In genomic region chr7:149007615-149008014, GRCh38 we compare ENCODE assay signal across 16 cellular contexts. TPM values are rescaled to one million over a fixed set of nuclear protein-coding genes. Genes with fewer than 3 reads are reported as not detected.
DNase-seq lines count a peak whose midpoint lies in the region; ATAC-seq, FAIRE-seq and TF ChIP-seq lines count a peak whose summit lies in the region.
"Had no signal": no experiment of that assay in that cellular context is flagged by ENCODE, and none has a peak within 500 bp of the region (broad histone marks: within the 10 kb centered on the region; RNA-seq: fewer than 3 reads in every experiment).

No MANE protein-coding gene starts in this region.

- DNase-seq in EL (peak; percentile 13), HFFc6 (no peak), WERI-Rb-1 (peak; percentile 33), HepG2 (ENCODE audit: low spot score) (no peak), NCI-H2029 treated with DMSO at 0.1 percent for 48 hours (lab: John Stamatoyannopoulos, UW) (no peak), HCEC 1CT (no peak), kidney glomerular epithelial cell (lab: John Stamatoyannopoulos, UW) (no peak)
- no peak for DNase-seq in activated CD4-positive, alpha-beta memory T cell treated with anti-CD3 and anti-CD28 coated beads for 36 hours
- DNase-seq: activated naive CD4-positive, alpha-beta T cell treated with anti-CD3 and anti-CD28 coated beads, Interleukin-2, amount 50 U/mL, for 16 hours; NCI-H1436 treated with DMSO at 0.1 percent for 48 hours; stomach had no signal

- no peaks in the 10 kb centered on the region for H3K4me1 Mint-ChIP-seq in HFFc6 (ENCODE audit: low read depth)
- peaks cover 3% of the 10 kb centered on the region for H3K4me1 Mint-ChIP-seq in activated CD4-positive, alpha-beta memory T cell treated with anti-CD3 and anti-CD28 coated beads for 36 hours (ENCODE audit: low read depth)

- POLR2A ChIA-PET in HepG2 (lab: Yijun Ruan, JAX), result no interaction called here
- POLR2A ChIA-PET in activated CD4-positive, alpha-beta memory T cell treated with anti-CD3 and anti-CD28 coated beads for 36 hours (lab: Charles Lee), result no interaction called here

- H3K36me3 ChIP-seq in WERI-Rb-1 (peaks cover 98% of the 10 kb centered on the region), HepG2 (replicated peaks in 1 of 2; ENCODE audit: control insufficient read depth in 1 of 2, insufficient read depth in 2 of 2, low read length in 2 of 2) (peaks cover 48 to 96% of the 10 kb centered on the region in 2 experiments)

- no peak overlapping the region for H3K27ac Mint-ChIP-seq in HFFc6
- H3K27ac Mint-ChIP-seq in activated CD4-positive, alpha-beta memory T cell treated with anti-CD3 and anti-CD28 coated beads for 36 hours, result no peak overlapping the region
- H3K27ac Mint-ChIP-seq: T-helper 1 cell treated with Interleukin-12 subunit alpha and Interleukin-12 subunit beta and Interleukin-4 antibody, amounts not matched to agents 30 μg/mL and 1 μg/mL, for 36 hours had no signal

- H3K27me3 ChIP-seq in WERI-Rb-1 (ENCODE audit: insufficient read depth, low read depth, severe bottlenecking), result no peaks in the 10 kb centered on the region
- no peaks in the 10 kb centered on the region for H3K27me3 ChIP-seq in HepG2 (ENCODE audit: control insufficient read depth in 1 of 2, insufficient read depth in 2 of 2, low read length in 2 of 2)
- H3K27me3 ChIP-seq: gastroesophageal sphincter, left lung, stomach had no signal

- no peak for FAIRE-seq in HepG2 (lab: Jason Lieb, UNC)
- FAIRE-seq: colon, D721Med had no signal

- peak; percentile 31 for ATAC-seq in HepG2
- ATAC-seq: gastroesophageal sphincter, left lung had no signal

- TF ChIP-seq POLR2A in HepG2 (IDR thresholded peaks at IDR 0.05; ENCODE audit: insufficient read depth in 1 of 2, low read depth in 2 of 2, low read length in 2 of 2), result no peak

- TF ChIP-seq CTCF in HFFc6 (IDR thresholded peaks at IDR 0.05) (peak; percentile 43; the same call in 1 of the 2 replicates), WERI-Rb-1 (IDR thresholded peaks at IDR 0.05; ENCODE audit: low read depth, low read length) (peak; percentile 60), HepG2 (CRISPR knock-in tag; IDR thresholded peaks at IDR 0.05) (peak; percentile 42)

- H3K4me1 ChIP-seq in HepG2 (ENCODE audit: insufficient read depth, low read length), result peaks cover 3% of the 10 kb centered on the region; the same call in 1 of the 2 replicates

- intact Hi-C loops in HepG2 (cut with micrococcal nuclease; ENCODE audit: unreplicated experiment), result no loop called here
- intact Hi-C loops in activated CD4-positive, alpha-beta memory T cell treated with anti-CD3 and anti-CD28 coated beads for 36 hours (cut with micrococcal nuclease), result loop anchor here (2.0 kb wide), 1 partner anchor 25 kb away; no protein-coding TSS in a partner anchor

- TF ChIP-seq RAD21 in HepG2 (CRISPR knock-in tag; IDR thresholded peaks at IDR 0.05), result no peak

- 82% methylated on average over 6 of the region's 6 CpGs for WGBS in HepG2 (ENCODE audit: low lambda C conversion rate)

- no peaks in the 10 kb centered on the region; the same call in 1 of the 2 replicates for H3K27me3 Mint-ChIP-seq in HFFc6 (ENCODE audit: insufficient read depth)
- H3K27me3 Mint-ChIP-seq in activated CD4-positive, alpha-beta memory T cell treated with anti-CD3 and anti-CD28 coated beads for 36 hours, result no peaks in the 10 kb centered on the region

- H3K9me3 ChIP-seq in WERI-Rb-1 (ENCODE audit: severe bottlenecking) (no peaks in the 10 kb centered on the region), HepG2 (ENCODE audit: low read length) (no peaks in the 10 kb centered on the region)
- H3K9me3 ChIP-seq: gastroesophageal sphincter, left lung, stomach had no signal

- H3K4me2 ChIP-seq in HepG2 (ENCODE audit: low read depth, low read length), result no peak overlapping the region

- in situ Hi-C loops in HepG2 (cut with HindIII; ENCODE audit: extremely low pct_ligation_motif_present, low pct_unique_long_range_greater_than_20kb), result no loop called here

- H3K79me2 ChIP-seq in HepG2 (ENCODE audit: insufficient read depth, low read length), result peaks cover 2% of the 10 kb centered on the region

- no peaks in the 10 kb centered on the region for H3K9me3 Mint-ChIP-seq in HFFc6
- no peaks in the 10 kb centered on the region for H3K9me3 Mint-ChIP-seq in activated CD4-positive, alpha-beta memory T cell treated with anti-CD3 and anti-CD28 coated beads for 36 hours
- H3K9me3 Mint-ChIP-seq: T-helper 1 cell treated with Interleukin-12 subunit alpha and Interleukin-12 subunit beta and Interleukin-4 antibody, amounts not matched to agents 30 μg/mL and 1 μg/mL, for 36 hours had no signal

- H2AFZ ChIP-seq in HepG2 (ENCODE audit: low read length), result no peak overlapping the region

- CTCF ChIA-PET in HepG2 (lab: Yijun Ruan, JAX; ENCODE audit: low intra/inter-chr PET ratio, low total read pairs), result interaction anchor here (2.7 kb wide), 1 partner anchor 58 kb away, joined by 18 read pairs; no protein-coding TSS in a partner anchor
- CTCF ChIA-PET in activated CD4-positive, alpha-beta memory T cell treated with anti-CD3 and anti-CD28 coated beads for 36 hours (lab: Charles Lee), result interaction anchor here (0.6 to 4.4 kb wide), 8 partner anchors 11 to 80 kb away, joined by 3 to 69 read pairs (median 3); no protein-coding TSS in a partner anchor

- H3K4me3 Mint-ChIP-seq in HFFc6, result no peak overlapping the region
- H3K4me3 Mint-ChIP-seq in activated CD4-positive, alpha-beta memory T cell treated with anti-CD3 and anti-CD28 coated beads for 36 hours, result no peak overlapping the region
- H3K4me3 Mint-ChIP-seq: T-helper 1 cell treated with Interleukin-12 subunit alpha and Interleukin-12 subunit beta and Interleukin-4 antibody, amounts not matched to agents 30 μg/mL and 1 μg/mL, for 36 hours had no signal

- H3K36me3 Mint-ChIP-seq in HFFc6 (ENCODE audit: low read depth), result peaks cover 9% of the 10 kb centered on the region
- peaks cover 47% of the 10 kb centered on the region for H3K36me3 Mint-ChIP-seq in activated CD4-positive, alpha-beta memory T cell treated with anti-CD3 and anti-CD28 coated beads for 36 hours

- H3K4me3 ChIP-seq in WERI-Rb-1 (ENCODE audit: low read depth, low read length) (no peak overlapping the region), HepG2 (replicated peaks in 1 of 3; ENCODE audit: insufficient read depth in 1 of 3, low read depth in 2 of 3, low read length in 3 of 3) (no peak overlapping the region)
- H3K4me3 ChIP-seq: gastroesophageal sphincter, left lung, stomach had no signal

- no peak overlapping the region for H3K9ac ChIP-seq in HepG2 (ENCODE audit: insufficient read depth, low read depth, low read length)

- BruUV-seq in HepG2 (replicated peaks; lab: Mats Ljungman, UMichigan), result no TSS peak

- no peaks in the 10 kb centered on the region for H4K20me1 ChIP-seq in HepG2 (ENCODE audit: insufficient read depth, low read length)

- no peak overlapping the region for H3K27ac ChIP-seq in WERI-Rb-1
- H3K27ac ChIP-seq in HepG2 (ENCODE audit: extremely low read length, insufficient read depth, low read length), result no peak overlapping the region
- H3K27ac ChIP-seq: gastroesophageal sphincter, left lung, stomach had no signal

- TF ChIP-seq EP300 in HepG2 (IDR thresholded peaks at IDR 0.05; ENCODE audit: low read depth in 2 of 2, low read length in 2 of 2) (no peak), HepG2 (CRISPR knock-in tag; IDR thresholded peaks at IDR 0.05; ENCODE audit: borderline replicate concordance) (no peak)

TF ChIP-seq in HepG2, 621 proteins besides CTCF, POLR2A, EP300 and RAD21 (continues in another document):
- TF ChIP-seq ZNF350 (CRISPR knock-in tag; IDR thresholded peaks at IDR 0.05; ENCODE audit: borderline replicate concordance, low read depth) (no peak), DBP (CRISPR knock-in tag; IDR thresholded peaks at IDR 0.05; ENCODE audit: not compliant biosample characterization) (no peak), ZSCAN25 (CRISPR knock-in tag; IDR thresholded peaks at IDR 0.05) (0 out of 2 replicates have a peak, but pooled peaks have one; percentile 32), SCMH1 (CRISPR knock-in tag; IDR thresholded peaks at IDR 0.05; ENCODE audit: borderline replicate concordance) (no peak), STAG1 (CRISPR knock-in tag; IDR thresholded peaks at IDR 0.05) (0 out of 2 replicates have a peak, but pooled peaks have one; percentile 23), AGO2 (optimal IDR thresholded peaks at IDR 0.05; ENCODE audit: low read depth, low read length) (peak; percentile 36)

RNA-seq across cellular contexts. Expression of gene PDIA4, which starts 20.7 kb away (rescaled TPM):
- total RNA-seq in HFFc6 (2021; fragmentation: NEBNext Ultra II Directional; extraction: Animal tissue kit (Norgen Biotek cat#: 25700)), result 100 to 1,000 TPM; 185 to 210 (median 200) TPM
- total RNA-seq in HepG2 (2016; rRNA removed; fragmentation: Illumina TruSeq; extraction: Trizol), result 171 and 402 TPM in 2 replicates
- total RNA-seq in HepG2 (2016; cell fraction: cytosol; rRNA removed; fragmentation: Illumina TruSeq; extraction: Trizol; ENCODE audit: low read depth), result 22.9 and 25.7 TPM in 2 replicates
- total RNA-seq in HepG2 (2016; cell fraction: insoluble cytoplasmic fraction; rRNA removed; fragmentation: Illumina TruSeq; extraction: Trizol), result 147 and 420 TPM in 2 replicates
- total RNA-seq in HepG2 (2016; cell fraction: membrane; rRNA removed; fragmentation: Illumina TruSeq; extraction: Trizol), result 46.8 and 54.4 TPM in 2 replicates
- total RNA-seq in HepG2 (2016; cell fraction: nucleus; rRNA removed; fragmentation: Illumina TruSeq; extraction: Trizol), result 291 and 344 TPM in 2 replicates
- polyA plus RNA-seq in HepG2 (2011; rRNA removed), result 257 and 278 TPM in 2 replicates
- polyA plus RNA-seq in HepG2 (2011; cell fraction: cytosol; rRNA removed), result 265 and 293 TPM in 2 replicates
- 106 and 130 TPM in 2 replicates for polyA plus RNA-seq in HepG2 (2011; cell fraction: nucleus; rRNA removed)
- polyA plus RNA-seq in HepG2 (2012), result 244 and 280 TPM in 2 replicates
- polyA plus RNA-seq in HepG2 (2016; cell fraction: cytosol; fragmentation: Illumina TruSeq; extraction: Trizol; ENCODE audit: low read depth), result 19.9 and 20.2 TPM in 2 replicates
- 150 and 172 TPM in 2 replicates for polyA plus RNA-seq in HepG2 (2016; cell fraction: insoluble cytoplasmic fraction; fragmentation: Illumina TruSeq; extraction: Trizol; ENCODE audit: low read depth)
- 32.6 and 38.7 TPM in 2 replicates for polyA plus RNA-seq in HepG2 (2016; cell fraction: membrane; fragmentation: Illumina TruSeq; extraction: Trizol; ENCODE audit: low read depth)
- 470 and 531 TPM in 2 replicates for polyA plus RNA-seq in HepG2 (2016; cell fraction: nucleus; fragmentation: Illumina TruSeq; extraction: Trizol; ENCODE audit: insufficient read depth, low read depth)
- 88.5 and 200 TPM in 2 replicates for polyA minus RNA-seq in HepG2 (2011; rRNA and poly(A)+ RNA removed; ENCODE audit: low replicate concordance)
- polyA minus RNA-seq in HepG2 (2011; cell fraction: cytosol; rRNA and poly(A)+ RNA removed), result 156 and 159 TPM in 2 replicates
- polyA minus RNA-seq in HepG2 (2011; cell fraction: nucleus; rRNA and poly(A)+ RNA removed), result 65.0 and 77.7 TPM in 2 replicates
- total RNA-seq in activated CD4-positive, alpha-beta memory T cell treated with anti-CD3 and anti-CD28 coated beads for 36 hours, result 100 to 1,000 TPM; 108 to 112 TPM

Comparison
In these comparisons a context has a peak if more than half of its experiments do, and no peak if none do; other contexts are left out.
1. DNase-seq: peak in EL (single experiment) and WERI-Rb-1 (single experiment); none in HFFc6 (single experiment), HepG2 (single experiment), NCI-H2029 treated with DMSO at 0.1 percent for 48 hours (single experiment), HCEC 1CT (single experiment), activated CD4-positive, alpha-beta memory T cell treated with anti-CD3 and anti-CD28 coated beads for 36 hours (single experiment) and kidney glomerular epithelial cell (single experiment).
2. Peak in every context shown above with its lines, with median percentiles within 50 percentile points of each other: CTCF ChIP-seq.